ENCODE assay signal across 8 cellular contexts in the genomic region with DNA sequence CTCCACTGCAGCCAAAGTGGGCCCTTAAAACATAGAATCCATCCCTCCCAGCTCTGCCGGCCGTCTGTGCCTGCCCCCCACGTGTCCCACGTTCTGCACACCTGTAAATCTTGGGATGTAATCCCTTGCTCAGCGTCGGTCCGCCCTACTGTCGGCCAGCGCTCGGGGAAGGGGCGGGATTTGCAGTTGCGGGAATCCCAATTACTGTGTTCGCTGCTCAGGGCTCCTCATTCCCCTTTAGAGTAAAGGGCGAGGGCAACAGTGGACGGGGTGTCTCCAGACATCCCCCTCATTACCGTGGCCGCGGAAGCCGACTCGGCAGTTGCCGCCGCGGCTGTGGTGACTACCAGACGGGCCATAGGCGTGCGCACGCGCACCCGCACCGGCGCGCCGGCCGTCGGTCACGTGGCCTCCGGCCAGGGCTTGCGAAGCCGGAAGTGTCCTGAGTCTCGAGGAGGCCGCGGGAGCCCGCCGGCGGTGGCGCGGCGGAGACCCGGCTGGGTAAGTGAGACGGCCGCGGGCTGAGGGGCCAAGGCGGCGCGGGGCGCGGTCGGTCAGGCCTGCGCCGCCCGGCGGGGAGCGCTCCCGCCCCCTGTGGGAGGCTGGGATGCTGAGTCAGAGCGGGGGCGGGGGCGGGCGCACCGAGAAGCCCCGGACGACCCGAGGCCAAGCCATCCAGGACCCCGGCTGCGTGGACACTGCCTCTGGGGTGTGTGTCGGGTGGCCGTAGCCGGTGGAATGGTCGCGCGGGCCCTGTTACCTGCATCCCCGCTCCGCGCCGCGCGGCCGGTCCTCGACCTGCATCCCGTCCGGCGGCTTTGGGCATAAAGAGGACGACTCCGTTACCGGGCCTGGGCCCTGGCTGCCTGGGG. TPM values are rescaled to one million over a fixed set of nuclear protein-coding genes. Genes with fewer than 3 reads are reported as not detected.
DNase-seq lines count a peak whose midpoint lies in the region; ATAC-seq and TF ChIP-seq lines count a peak whose summit lies in the region.

A gene (plus strand): TSS at position 434 of the 872 bp plus-strand sequence. CDS start 3,751 bp downstream, outside the sequence.

- TF ChIP-seq CTCF in AG10803 (conservative IDR thresholded peaks at IDR 0.05; ENCODE audit: low read length) (no peak), coronary artery (IDR thresholded peaks at IDR 0.05) (no peak)

- no peaks in the 10 kb centered on the region for H3K9me3 Mint-ChIP-seq in activated CD4-positive, alpha-beta T cell treated with anti-CD3 and anti-CD28 coated beads for 36 hours (ENCODE audit: low read depth)

- intact Hi-C loops in activated CD4-positive, alpha-beta T cell treated with anti-CD3 and anti-CD28 coated beads for 36 hours (cut with DNase I, micrococcal nuclease) = loop anchor here (1.0 to 5.0 kb wide), 8 partner anchors 47 to 670 kb away; a partner anchor contains a TSS

- DNase-seq in AG10803 (ENCODE audit: low read depth) = peak; percentile 83
- DNase-seq in NCI-H446 treated with DMSO at 0.1 percent for 48 hours (lab: John Stamatoyannopoulos, UW) = peak; percentile 42
- peak; percentile 75 for DNase-seq in activated CD4-positive, alpha-beta T cell treated with anti-CD3 and anti-CD28 coated beads for 36 hours
- peak; percentile 93 for DNase-seq in coronary artery (ENCODE audit: low spot score)
- peak; percentile 95 for DNase-seq in left lobe of liver (ENCODE audit: low spot score)
- DNase-seq in stimulated activated CD4-positive, alpha-beta T cell treated with anti-CD3 and anti-CD28 coated beads, Interleukin-2, amount 100 ng/mL, for 4 hours (ENCODE audit: low read depth) = peak; percentile 39

- peak within 1 kb of the TSS; percentile 95 to 99 for H3K27ac ChIP-seq in coronary artery

- ATAC-seq in GM18907 (IDR thresholded peaks at IDR 0.05; ENCODE audit: unreplicated experiment) = peak; percentile 91
- peak; percentile 83 for ATAC-seq in HG03139 (IDR thresholded peaks at IDR 0.05; ENCODE audit: unreplicated experiment)
- peak; percentile 64 for ATAC-seq in activated CD4-positive, alpha-beta T cell treated with anti-CD3 and anti-CD28 coated beads for 36 hours
- peak; percentile 95 for ATAC-seq in left lobe of liver

- peak within 1 kb of the TSS; percentile 89 for H3K4me3 Mint-ChIP-seq in activated CD4-positive, alpha-beta T cell treated with anti-CD3 and anti-CD28 coated beads for 36 hours

- peaks cover 40% of the 10 kb centered on the region for H3K4me1 Mint-ChIP-seq in activated CD4-positive, alpha-beta T cell treated with anti-CD3 and anti-CD28 coated beads for 36 hours

- no peaks in the 10 kb centered on the region for H3K27me3 Mint-ChIP-seq in activated CD4-positive, alpha-beta T cell treated with anti-CD3 and anti-CD28 coated beads for 36 hours

- H3K36me3 Mint-ChIP-seq in activated CD4-positive, alpha-beta T cell treated with anti-CD3 and anti-CD28 coated beads for 36 hours (ENCODE audit: low read depth) = peaks cover 24% of the 10 kb centered on the region

- POLR2A ChIA-PET in activated CD4-positive, alpha-beta T cell treated with anti-CD3 and anti-CD28 coated beads for 36 hours (lab: Charles Lee) = no interaction called here

- CTCF ChIA-PET in activated CD4-positive, alpha-beta T cell treated with anti-CD3 and anti-CD28 coated beads for 36 hours (lab: Charles Lee) = no interaction called here

- peak within 1 kb of the TSS; percentile 85 for H3K4me3 ChIP-seq in AG10803 (ENCODE audit: low read length)
- peak within 1 kb of the TSS; percentile 93 for H3K4me3 ChIP-seq in coronary artery

- H3K27ac Mint-ChIP-seq in activated CD4-positive, alpha-beta T cell treated with anti-CD3 and anti-CD28 coated beads for 36 hours = peak within 1 kb of the TSS; percentile 98

RNA-seq across cellular contexts. Expression of the gene that starts here (rescaled TPM):
- 10 to 100 TPM; 14.0 to 15.4 TPM for total RNA-seq in activated CD4-positive, alpha-beta T cell treated with anti-CD3 and anti-CD28 coated beads for 36 hours
- 7.4 TPM for total RNA-seq in left lobe of liver

Comparison
In these comparisons a context has a peak if more than half of its experiments do, and no peak if none do; other contexts are left out.
1. Peak in every context shown above with its lines: DNase-seq, ATAC-seq, H3K4me3 ChIP-seq and H3K27ac ChIP-seq.
2. DNase-seq: peak in every context shown above with its lines; median percentile 95 in left lobe of liver; 93 in coronary artery; 83 in AG10803; 75 in activated CD4-positive, alpha-beta T cell treated with anti-CD3 and anti-CD28 coated beads for 36 hours; 42 in NCI-H446 treated with DMSO at 0.1 percent for 48 hours; 39 in stimulated activated CD4-positive, alpha-beta T cell treated with anti-CD3 and anti-CD28 coated beads, Interleukin-2, amount 100 ng/mL, for 4 hours.